15 cellular contexts compared by ENCODE assay signal in genomic region chr13:42525035-42525504, GRCh38. TPM values are rescaled to one million over a fixed set of nuclear protein-coding genes. Genes with fewer than 3 reads are reported as not detected.
DNase-seq lines count a peak whose midpoint lies in the region; ATAC-seq and TF ChIP-seq lines count a peak whose summit lies in the region.
"Had no signal": no experiment of that assay in that cellular context is flagged by ENCODE, and none has a peak within 500 bp of the region (broad histone marks: within the 10 kb centered on the region; RNA-seq: fewer than 3 reads in every experiment).

No MANE protein-coding gene starts in this region.

- in situ Hi-C loops in Caki2 (cut with HindIII; ENCODE audit: low pct_unique_long_range_greater_than_20kb, low sequenced_read_pairs): no loop called here
- in situ Hi-C loops in astrocyte of the cerebellum (cut with HindIII; ENCODE audit: low sequenced_read_pairs): no loop called here

- peak; percentile 4 for ATAC-seq in HG02943 (IDR thresholded peaks at IDR 0.05; ENCODE audit: low read depth, unreplicated experiment)
- ATAC-seq: gastroesophageal sphincter had no signal

- no peak overlapping the region for H3K27ac ChIP-seq in dorsolateral prefrontal cortex
- H3K27ac ChIP-seq: gastroesophageal sphincter had no signal

- intact Hi-C loops in head of caudate nucleus (cut with DNase I) (no loop called here), dorsolateral prefrontal cortex (cut with DNase I) (no loop called here)

- H3K27me3 ChIP-seq in dorsolateral prefrontal cortex: no peaks in the 10 kb centered on the region
- H3K27me3 ChIP-seq: gastroesophageal sphincter had no signal

- H3K4me3 ChIP-seq in astrocyte of the cerebellum (ENCODE audit: low read depth, low read length): no peak overlapping the region
- no peak overlapping the region for H3K4me3 ChIP-seq in dorsolateral prefrontal cortex
- H3K4me3 ChIP-seq: gastroesophageal sphincter had no signal

- peak; percentile 23 for DNase-seq in Caki2 (ENCODE audit: low read depth)
- peak; percentile 47 for DNase-seq in astrocyte of the cerebellum (ENCODE audit: low read depth)
- peak; percentile 99 for DNase-seq in kidney tubule cell (ENCODE audit: low spot score)
- DNase-seq in head of caudate nucleus: no peak
- no peak for DNase-seq in dorsolateral prefrontal cortex
- DNase-seq in NCI-H1417 treated with DMSO at 0.1 percent for 48 hours (lab: John Stamatoyannopoulos, UW): no peak
- DNase-seq in NCI-H187 (lab: John Stamatoyannopoulos, UW): no peak
- DNase-seq: activated CD4-positive, alpha-beta T cell treated with anti-CD3 and anti-CD28 coated beads, Interleukin-2, amount 50 U/mL, for 1 hour; AML-193; NCI-H2081 treated with DMSO at 0.1 percent for 48 hours; SHP77 treated with DMSO at 0.1 percent for 48 hours; stimulated activated naive CD4-positive, alpha-beta T cell treated with Interleukin-2 at 50 U/mL for 16 hours had no signal

- TF ChIP-seq CTCF in astrocyte of the cerebellum (IDR thresholded peaks at IDR 0.05; ENCODE audit: low read depth, low read length, missing control alignments): no peak
- TF ChIP-seq CTCF in dorsolateral prefrontal cortex (IDR thresholded peaks at IDR 0.05 in 54 of 56, conservative IDR thresholded peaks at IDR 0.05 in 2 of 56; ENCODE audit: low read depth in 1 of 56, partially characterized antibody in 56 of 56): no peak

RNA-seq across cellular contexts. Expression of gene TNFSF11, which starts 48.9 kb away (rescaled TPM):
- not detected in 2 replicates for total RNA-seq in Caki2 (2014; rRNA removed; shearing (Covaris generic); ENCODE audit: low replicate concordance)
- total RNA-seq in dorsolateral prefrontal cortex: under 1 TPM in 2 of 120 experiments, not detected in 118; 0.28 to 0.64 TPM
- total RNA-seq: mesothelial cell of epicardium had no signal

Comparison
In these comparisons a context has a peak if more than half of its experiments do, and no peak if none do; other contexts are left out.
1. DNase-seq: peak in Caki2 (single experiment), astrocyte of the cerebellum (single experiment) and kidney tubule cell (single experiment); none in head of caudate nucleus (0 of 42), dorsolateral prefrontal cortex (0 of 10), NCI-H1417 treated with DMSO at 0.1 percent for 48 hours (single experiment) and NCI-H187 (0 of 2).